8 cellular contexts compared by ENCODE assay signal in genomic region chr4:473575-474457, GRCh38. TPM values are rescaled to one million over a fixed set of nuclear protein-coding genes. Genes with fewer than 3 reads are reported as not detected.
DNase-seq lines count a peak whose midpoint lies in the region; ATAC-seq and TF ChIP-seq lines count a peak whose summit lies in the region.

No MANE protein-coding gene starts in this region.

- peaks cover 25% of the 10 kb centered on the region for H3K36me3 ChIP-seq in lower lobe of right lung

- peaks cover 44% of the 10 kb centered on the region for H3K9me3 Mint-ChIP-seq in activated CD8-positive, alpha-beta T cell treated with anti-CD3 and anti-CD28 coated beads for 36 hours

- intact Hi-C loops in activated CD8-positive, alpha-beta T cell treated with anti-CD3 and anti-CD28 coated beads for 36 hours (cut with micrococcal nuclease): no loop called here
- intact Hi-C loops in lower lobe of right lung (cut with DNase I): no loop called here

- H3K27ac Mint-ChIP-seq in activated CD8-positive, alpha-beta T cell treated with anti-CD3 and anti-CD28 coated beads for 36 hours: peak overlapping the region; percentile 98

- DNase-seq in C1 segment of cervical spinal cord (lab: John Stamatoyannopoulos, UW) (peak; percentile 59 to 97 (median 94)), NCI-H748 treated with DMSO at 0.1 percent for 48 hours (lab: John Stamatoyannopoulos, UW) (peak; percentile 56), lower lobe of right lung (peak; percentile 95)
- peak; percentile 96 for DNase-seq in activated CD8-positive, alpha-beta T cell treated with anti-CD3 and anti-CD28 coated beads for 36 hours
- DNase-seq in effector CD4-positive, alpha-beta T cell: peak; percentile 91
- DNase-seq in stimulated activated CD4-positive, alpha-beta T cell treated with anti-CD3 and anti-CD28 coated beads, TNF-alpha, amount 100 ng/mL, for 1 hour (ENCODE audit: low read depth in 3 of 3, low spot score in 1 of 3): peak; percentile 78 to 84 (median 81)

- ATAC-seq in GM19351 (IDR thresholded peaks at IDR 0.05; ENCODE audit: unreplicated experiment) (peak; percentile 99), HG03520 (IDR thresholded peaks at IDR 0.05; ENCODE audit: unreplicated experiment) (peak; percentile 98), lower lobe of right lung (peak; percentile 100)
- ATAC-seq in activated CD8-positive, alpha-beta T cell treated with anti-CD3 and anti-CD28 coated beads for 36 hours: peak; percentile 99

- H3K4me1 Mint-ChIP-seq in activated CD8-positive, alpha-beta T cell treated with anti-CD3 and anti-CD28 coated beads for 36 hours (ENCODE audit: low read depth): peaks cover 33% of the 10 kb centered on the region

- peak overlapping the region; percentile 89 for H3K4me3 ChIP-seq in lower lobe of right lung

- H3K9me3 ChIP-seq in lower lobe of right lung: peaks cover 24% of the 10 kb centered on the region

- POLR2A ChIA-PET in activated CD8-positive, alpha-beta T cell treated with anti-CD3 and anti-CD28 coated beads for 36 hours (lab: Charles Lee): interaction anchor here (0.6 to 4.0 kb wide), 8 partner anchors 10 to 529 kb away, joined by 3 to 25 read pairs (median 6); partner anchors contain the start of gene ZNF718

- H3K27ac ChIP-seq in lower lobe of right lung: peak overlapping the region; percentile 94

- peaks cover 71% of the 10 kb centered on the region for H3K36me3 Mint-ChIP-seq in activated CD8-positive, alpha-beta T cell treated with anti-CD3 and anti-CD28 coated beads for 36 hours (ENCODE audit: low read depth)

- peaks cover 5% of the 10 kb centered on the region for H3K4me1 ChIP-seq in lower lobe of right lung

- CTCF ChIA-PET in activated CD8-positive, alpha-beta T cell treated with anti-CD3 and anti-CD28 coated beads for 36 hours (lab: Charles Lee): interaction anchor here (0.9 to 1.5 kb wide), 2 partner anchors 22 to 230 kb away, joined by 4 read pairs; no protein-coding TSS in a partner anchor

- peak overlapping the region; percentile 97 for H3K4me3 Mint-ChIP-seq in activated CD8-positive, alpha-beta T cell treated with anti-CD3 and anti-CD28 coated beads for 36 hours

- H3K27me3 Mint-ChIP-seq in activated CD8-positive, alpha-beta T cell treated with anti-CD3 and anti-CD28 coated beads for 36 hours: no peaks in the 10 kb centered on the region

- no peaks in the 10 kb centered on the region for H3K27me3 ChIP-seq in lower lobe of right lung (ENCODE audit: low read depth)

- TF ChIP-seq CTCF in activated CD8-positive, alpha-beta T cell treated with anti-CD3 and anti-CD28 coated beads for 36 hours (IDR thresholded peaks at IDR 0.05): no peak
- TF ChIP-seq CTCF in lower lobe of right lung (IDR thresholded peaks at IDR 0.05): no peak

RNA-seq across cellular contexts. Expression of gene ZNF721, which starts 25.1 kb away (rescaled TPM):
- 10 to 100 TPM; 33.9 to 36.4 TPM for total RNA-seq in activated CD8-positive, alpha-beta T cell treated with anti-CD3 and anti-CD28 coated beads for 36 hours
- 29.4 TPM for total RNA-seq in lower lobe of right lung

RNA-seq across cellular contexts. Expression of gene PIGG, which starts 25.2 kb away (rescaled TPM):
- 10 to 100 TPM; 40.9 to 41.7 TPM for total RNA-seq in activated CD8-positive, alpha-beta T cell treated with anti-CD3 and anti-CD28 coated beads for 36 hours
- 53.4 TPM for total RNA-seq in lower lobe of right lung

Comparison
In these comparisons a context has a peak if more than half of its experiments do, and no peak if none do; other contexts are left out.
1. Peak in every context shown above with its lines: DNase-seq, ATAC-seq, H3K4me3 ChIP-seq and H3K27ac ChIP-seq.